Comparison of ENCODE assay signal across 10 cellular contexts in the genomic region with DNA sequence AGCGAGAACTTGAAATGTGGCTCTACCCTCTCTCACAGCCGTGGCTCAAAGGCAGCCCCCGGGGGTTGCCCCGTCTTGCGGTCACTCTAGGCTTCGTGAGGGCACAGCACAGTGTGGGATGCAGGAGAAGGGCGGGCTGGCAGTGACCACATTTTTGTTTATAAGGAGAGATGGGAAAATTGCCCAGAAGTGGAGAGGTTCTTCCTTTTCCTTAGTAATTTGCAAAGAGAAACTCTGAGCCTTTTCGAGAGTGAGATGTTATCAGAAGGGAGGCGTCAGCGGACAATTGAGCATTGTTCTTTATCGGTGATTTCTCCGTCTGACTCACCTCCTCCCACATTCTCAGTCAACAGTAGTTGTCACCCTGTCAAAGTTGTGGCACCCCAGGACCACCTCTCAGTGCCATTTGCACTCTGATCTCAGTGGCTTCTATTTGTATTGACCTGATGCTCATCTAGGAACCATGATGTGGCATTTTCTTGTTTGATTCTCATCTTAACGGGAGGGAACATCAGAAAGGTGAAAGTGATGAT.
A peak's percentile ranks its signal among the peaks of the same experiment; 100 is the strongest.
DNase-seq lines count a peak whose midpoint lies in the region; ATAC-seq and TF ChIP-seq lines count a peak whose summit lies in the region.
"Had no signal": no experiment of that assay in that cellular context is flagged by ENCODE, and none has a peak within 500 bp of the region (broad histone marks: within the 10 kb centered on the region; RNA-seq: fewer than 3 reads in every experiment).

No MANE protein-coding gene starts in this region.

- H3F3A ChIP-seq in neural progenitor cell (ENCODE audit: low read depth), result peaks cover 12% of the 10 kb centered on the region

- H2AFZ ChIP-seq in neural progenitor cell (replicated peaks), result no peak overlapping the region

- no peaks in the 10 kb centered on the region for H3K79me2 ChIP-seq in neural progenitor cell (ENCODE audit: low read depth)

- H3K36me3 ChIP-seq in neural progenitor cell, result no peaks in the 10 kb centered on the region
- no peaks in the 10 kb centered on the region for H3K36me3 ChIP-seq in sigmoid colon
- no peaks in the 10 kb centered on the region for H3K36me3 ChIP-seq in tibial nerve
- H3K36me3 ChIP-seq: gastroesophageal sphincter had no signal

- no peaks in the 10 kb centered on the region for H3K27me3 ChIP-seq in neural progenitor cell
- H3K27me3 ChIP-seq in sigmoid colon, result no peaks in the 10 kb centered on the region
- no peaks in the 10 kb centered on the region for H3K27me3 ChIP-seq in tibial nerve
- H3K27me3 ChIP-seq: gastroesophageal sphincter had no signal

- DNase-seq in astrocyte of the spinal cord (ENCODE audit: low read depth, low spot score) (peak; percentile 54), neural progenitor cell (ENCODE audit: low spot score) (no peak), sigmoid colon (no peak), NCI-H2171 (lab: John Stamatoyannopoulos, UW) (no peak), middle frontal gyrus (ENCODE audit: extremely low spot score, low spot score) (no peak), tibial nerve (ENCODE audit: low spot score in 2 of 2) (no peak)
- DNase-seq: activated B cell treated with CpG ODN at 0.5 μM for 24 hours had no signal

- H3K27me3 Mint-ChIP-seq in neural progenitor cell (ENCODE audit: insufficient read depth, low read depth), result peaks cover 2% of the 10 kb centered on the region

- H3K9me3 ChIP-seq in neural progenitor cell (ENCODE audit: low read depth) (no peaks in the 10 kb centered on the region), sigmoid colon (no peaks in the 10 kb centered on the region), tibial nerve (no peaks in the 10 kb centered on the region)
- H3K9me3 ChIP-seq: gastroesophageal sphincter had no signal

- H3K4me3 ChIP-seq in astrocyte of the spinal cord (ENCODE audit: low read depth, low read length), result no peak overlapping the region
- no peak overlapping the region for H3K4me3 ChIP-seq in neural progenitor cell
- H3K4me3 ChIP-seq in sigmoid colon, result no peak overlapping the region
- no peak overlapping the region for H3K4me3 ChIP-seq in tibial nerve
- H3K4me3 ChIP-seq: gastroesophageal sphincter had no signal

- peak; percentile 89 for ATAC-seq in GM18502 (IDR thresholded peaks at IDR 0.05; ENCODE audit: poor library complexity, unreplicated experiment)
- ATAC-seq in HG03432 (IDR thresholded peaks at IDR 0.05; ENCODE audit: unreplicated experiment), result peak; percentile 86
- ATAC-seq: gastroesophageal sphincter had no signal

- H3K9ac ChIP-seq in neural progenitor cell, result no peak overlapping the region

- no peak for TF ChIP-seq CTCF in astrocyte of the spinal cord (IDR thresholded peaks at IDR 0.05; ENCODE audit: low read depth, low read length)
- TF ChIP-seq CTCF in neural progenitor cell (IDR thresholded peaks at IDR 0.05), result no peak
- no peak for TF ChIP-seq CTCF in sigmoid colon (IDR thresholded peaks at IDR 0.05)
- no peak for TF ChIP-seq CTCF in tibial nerve (IDR thresholded peaks at IDR 0.05)

- no peak overlapping the region for H3K4me3 Mint-ChIP-seq in neural progenitor cell
- H3K4me3 Mint-ChIP-seq: activated B cell treated with CpG ODN at 0.5 μM for 24 hours had no signal

- WGBS in sigmoid colon, 2 donors, result 4 to 33% methylated on average over 13 of the region's 13 CpGs
- 18 to 24% methylated on average over 13 of the region's 13 CpGs for WGBS in tibial nerve, 2 donors

- H3K4me1 Mint-ChIP-seq in neural progenitor cell, result peaks cover 30% of the 10 kb centered on the region
- H3K4me1 Mint-ChIP-seq: activated B cell treated with CpG ODN at 0.5 μM for 24 hours had no signal

- TF ChIP-seq POLR2A in sigmoid colon (IDR thresholded peaks at IDR 0.05) (no peak), tibial nerve (IDR thresholded peaks at IDR 0.05) (no peak)

- in situ Hi-C loops in astrocyte of the spinal cord (cut with HindIII; ENCODE audit: low sequenced_read_pairs), result no loop called here

- peak overlapping the region; percentile 92 for H3K27ac Mint-ChIP-seq in neural progenitor cell
- H3K27ac Mint-ChIP-seq: activated B cell treated with CpG ODN at 0.5 μM for 24 hours had no signal

- no peaks in the 10 kb centered on the region for H3K36me3 Mint-ChIP-seq in neural progenitor cell

- intact Hi-C loops in sigmoid colon (cut with DNase I), result no loop called here

- H3K4me1 ChIP-seq in neural progenitor cell (peaks cover 12% of the 10 kb centered on the region), sigmoid colon (no peaks in the 10 kb centered on the region), tibial nerve (peaks cover 0 to 14% (median 0%) of the 10 kb centered on the region in 4 donors)

- H3K4me2 ChIP-seq in neural progenitor cell, result no peak overlapping the region

- H4K20me1 ChIP-seq in neural progenitor cell (ENCODE audit: low read depth), result no peaks in the 10 kb centered on the region

- TF ChIP-seq EP300 in sigmoid colon (IDR thresholded peaks at IDR 0.05) (no peak), tibial nerve (IDR thresholded peaks at IDR 0.05) (no peak)

- H3K9me3 Mint-ChIP-seq in neural progenitor cell, result peaks cover 12% of the 10 kb centered on the region
- H3K9me3 Mint-ChIP-seq: activated B cell treated with CpG ODN at 0.5 μM for 24 hours had no signal

- H3K27ac ChIP-seq in neural progenitor cell (no peak overlapping the region), sigmoid colon (no peak overlapping the region), tibial nerve (no peak overlapping the region)
- H3K27ac ChIP-seq: gastroesophageal sphincter had no signal
